ENCODE assay signal across 18 cellular contexts in the genomic region with DNA sequence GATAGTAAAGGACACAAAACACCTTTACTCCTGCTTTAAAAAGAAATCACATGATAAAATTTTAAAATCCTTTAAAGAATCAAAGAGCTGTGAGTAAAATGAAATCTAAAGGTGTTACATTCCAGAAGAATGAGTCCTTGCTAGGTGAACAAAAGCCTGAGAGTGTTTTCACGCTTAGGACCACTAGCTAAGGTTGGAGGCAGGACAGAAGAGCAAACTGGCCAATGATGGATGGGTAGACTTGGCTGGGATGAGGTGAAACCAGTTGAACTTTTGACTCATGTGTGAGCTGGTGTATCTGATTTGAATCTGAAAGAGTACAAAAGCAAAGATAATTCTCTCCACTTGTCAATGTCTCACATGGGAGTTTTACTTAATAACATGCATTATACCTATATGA.
"Had no signal": no experiment of that assay in that cellular context is flagged by ENCODE, and none has a peak within 500 bp of the region (broad histone marks: within the 10 kb centered on the region; RNA-seq: fewer than 3 reads in every experiment).

No MANE protein-coding gene starts in this region.

- H3K36me3 Mint-ChIP-seq: activated naive CD8-positive, alpha-beta T cell treated with anti-CD3 and anti-CD28 coated beads, Interleukin-2, amount 10 ng/mL, durations not matched to agents 7 days and 5 days had no signal

- H3K36me3 ChIP-seq: brain microvascular endothelial cell, upper lobe of right lung had no signal

- H3K4me3 Mint-ChIP-seq: activated B cell treated with CpG ODN at 0.5 μM for 24 hours; activated CD8-positive, alpha-beta T cell treated with anti-CD3 and anti-CD28 coated beads for 36 hours; activated naive CD8-positive, alpha-beta T cell treated with anti-CD3 and anti-CD28 coated beads, Interleukin-2, amount 10 ng/mL, durations not matched to agents 7 days and 5 days; T-helper 2 cell treated with Interferon-gamma antibody and Interleukin-4, amounts not matched to agents 5 μg/mL and 100 μg/mL, for 36 hours had no signal

- H3K27ac ChIP-seq: brain microvascular endothelial cell, upper lobe of right lung had no signal

- ATAC-seq: activated CD8-positive, alpha-beta T cell treated with anti-CD3 and anti-CD28 coated beads for 36 hours; left lobe of liver; upper lobe of right lung had no signal

- H3K9me3 ChIP-seq: upper lobe of right lung had no signal

- H3K9me3 Mint-ChIP-seq: activated T-helper 2 cell treated with anti-CD3 and anti-CD28 coated beads, Interferon-gamma antibody, Interleukin-2, Interleukin-4, amounts not matched to agents 10 μg/mL and 5 μg/mL and 100 μg/mL, durations not matched to agents 14 hours and 24 hours and 36 hours had no signal

- H3K27ac Mint-ChIP-seq: activated B cell treated with CpG ODN at 0.5 μM for 24 hours; activated CD8-positive, alpha-beta T cell treated with anti-CD3 and anti-CD28 coated beads for 36 hours; activated naive CD8-positive, alpha-beta T cell treated with anti-CD3 and anti-CD28 coated beads, Interleukin-2, amount 10 ng/mL, durations not matched to agents 7 days and 5 days; activated T-helper 2 cell treated with anti-CD3 and anti-CD28 coated beads, Interferon-gamma antibody, Interleukin-2, Interleukin-4, amounts not matched to agents 10 μg/mL and 5 μg/mL and 100 μg/mL, durations not matched to agents 14 hours and 24 hours and 36 hours; T-helper 2 cell treated with Interferon-gamma antibody and Interleukin-4, amounts not matched to agents 5 μg/mL and 100 μg/mL, for 36 hours had no signal

- H3K4me1 ChIP-seq: upper lobe of right lung had no signal

- H3K4me3 ChIP-seq: upper lobe of right lung had no signal

- H3K27me3 Mint-ChIP-seq: activated B cell treated with CpG ODN at 0.5 μM for 24 hours; activated CD8-positive, alpha-beta T cell treated with anti-CD3 and anti-CD28 coated beads for 36 hours; activated naive CD8-positive, alpha-beta T cell treated with anti-CD3 and anti-CD28 coated beads, Interleukin-2, amount 10 ng/mL, durations not matched to agents 7 days and 5 days had no signal

- H3K4me1 Mint-ChIP-seq: activated B cell treated with CpG ODN at 0.5 μM for 24 hours; activated naive CD8-positive, alpha-beta T cell treated with anti-CD3 and anti-CD28 coated beads, Interleukin-2, amount 10 ng/mL, durations not matched to agents 7 days and 5 days had no signal

- DNase-seq: activated B cell treated with CpG ODN at 0.5 μM for 24 hours; activated CD4-positive, alpha-beta T cell treated with anti-CD3 and anti-CD28 coated beads for 4 hours; activated CD8-positive, alpha-beta T cell treated with anti-CD3 and anti-CD28 coated beads for 36 hours; activated naive CD4-positive, alpha-beta T cell treated with Interleukin-2 at 50 U/mL for 16 hours; activated naive CD8-positive, alpha-beta T cell treated with anti-CD3 and anti-CD28 coated beads, Interleukin-2, amount 10 ng/mL, durations not matched to agents 7 days and 5 days; activated T-cell treated with anti-CD3 and anti-CD28 coated beads, Interleukin-2, amount 50 U/mL, for 1 hour; anterior cingulate cortex; brain microvascular endothelial cell; cerebellar nuclear complex; effector CD4-positive, alpha-beta T cell; stimulated activated CD4-positive, alpha-beta T cell treated with anti-CD3 and anti-CD28 coated beads, Interleukin-12 subunit alpha, Interleukin-12 subunit beta, amount 100 ng/mL, for 4 hours; stimulated activated CD4-positive, alpha-beta T cell treated with anti-CD3 and anti-CD28 coated beads, Interleukin-1b, Interleukin-23, amount 100 ng/mL, for 48 hours; stimulated activated CD8-positive, alpha-beta memory T cell treated with anti-CD3 and anti-CD28 coated beads, Interleukin-4, amount 100 ng/mL, for 48 hours; stimulated activated naive CD4-positive, alpha-beta T cell; upper lobe of right lung had no signal

- H3K27me3 ChIP-seq: brain microvascular endothelial cell, upper lobe of right lung had no signal
